Comparison of ENCODE assay signal across 26 cellular contexts in genomic region chr10:65950075-65950474, GRCh38.
DNase-seq lines count a peak whose midpoint lies in the region; ATAC-seq and TF ChIP-seq lines count a peak whose summit lies in the region.
"Had no signal": no experiment of that assay in that cellular context is flagged by ENCODE, and none has a peak within 500 bp of the region (broad histone marks: within the 10 kb centered on the region; RNA-seq: fewer than 3 reads in every experiment).

No MANE protein-coding gene starts in this region.

- CTCF ChIA-PET in MCF 10A (lab: Yijun Ruan, JAX) (no interaction called here), PC-3 (lab: Charles Lee) (no interaction called here)

- H3K27me3 Mint-ChIP-seq in MCF 10A (ENCODE audit: insufficient read depth, unreplicated experiment): no peaks in the 10 kb centered on the region
- H3K27me3 Mint-ChIP-seq: activated B cell treated with CpG ODN at 0.5 μM for 24 hours; activated CD4-positive, alpha-beta memory T cell treated with anti-CD3 and anti-CD28 coated beads for 36 hours; B cell had no signal

- H3K4me3 Mint-ChIP-seq in MCF 10A (ENCODE audit: unreplicated experiment): no peak overlapping the region
- H3K4me3 Mint-ChIP-seq: activated B cell treated with CpG ODN at 0.5 μM for 24 hours; activated CD4-positive, alpha-beta memory T cell treated with anti-CD3 and anti-CD28 coated beads for 36 hours; B cell; H9; nephron had no signal

- H3K9me3 ChIP-seq in breast epithelium: no peaks in the 10 kb centered on the region
- no peaks in the 10 kb centered on the region for H3K9me3 ChIP-seq in PC-3 (ENCODE audit: low read length)
- peaks cover 0 to 4% (median 0%) of the 10 kb centered on the region in 11 donors for H3K9me3 ChIP-seq in heart right ventricle
- H3K9me3 ChIP-seq: A549, adrenal gland, ovary, upper lobe of left lung had no signal

- H3K36me3 ChIP-seq in breast epithelium (no peaks in the 10 kb centered on the region), PC-3 (ENCODE audit: low read depth, low read length) (no peaks in the 10 kb centered on the region), heart right ventricle (no peaks in the 10 kb centered on the region)
- H3K36me3 ChIP-seq: ovary, upper lobe of left lung had no signal

- no peaks in the 10 kb centered on the region for H3F3A ChIP-seq in PC-3 (ENCODE audit: low read length, unreplicated experiment)

- no peak for TF ChIP-seq POLR2A in breast epithelium (IDR thresholded peaks at IDR 0.05)

- BruUV-seq in MCF 10A (replicated peaks; lab: Mats Ljungman, UMichigan) (no TSS peak), PC-3 (replicated peaks; lab: Mats Ljungman, UMichigan) (no TSS peak)

- H3K9ac ChIP-seq in PC-3 (ENCODE audit: low read length): no peak overlapping the region
- H3K9ac ChIP-seq: KMS-11 had no signal

- H3K9me2 ChIP-seq in PC-3 (replicated peaks; ENCODE audit: low read length): no peaks in the 10 kb centered on the region

- no peak overlapping the region for H3K4me3 ChIP-seq in breast epithelium
- H3K4me3 ChIP-seq in PC-3 (ENCODE audit: low read length): no peak overlapping the region
- no peak overlapping the region for H3K4me3 ChIP-seq in choroid plexus epithelial cell (ENCODE audit: low read depth, low read length)
- H3K4me3 ChIP-seq in heart right ventricle: no peak overlapping the region
- H3K4me3 ChIP-seq: A549, adrenal gland, ovary, upper lobe of left lung had no signal

- no peak overlapping the region for H3K4me2 ChIP-seq in PC-3 (ENCODE audit: low read length)
- H3K4me2 ChIP-seq: A549, KMS-11 had no signal

- ATAC-seq in PC-3: peak; percentile 90
- ATAC-seq in HG03196 (IDR thresholded peaks at IDR 0.05; ENCODE audit: unreplicated experiment): no peak
- ATAC-seq in heart right ventricle: no peak
- ATAC-seq: A549, left lobe of liver, sciatic nerve had no signal

- no peaks in the 10 kb centered on the region for H3K36me3 Mint-ChIP-seq in MCF 10A (ENCODE audit: insufficient read depth, unreplicated experiment)
- H3K36me3 Mint-ChIP-seq: activated CD4-positive, alpha-beta memory T cell treated with anti-CD3 and anti-CD28 coated beads for 36 hours had no signal

- TF ChIP-seq CTCF in MCF 10A (IDR thresholded peaks at IDR 0.05; ENCODE audit: unreplicated experiment): no peak
- no peak for TF ChIP-seq CTCF in breast epithelium (IDR thresholded peaks at IDR 0.05)
- no peak for TF ChIP-seq CTCF in PC-3 (conservative IDR thresholded peaks at IDR 0.05; ENCODE audit: low read depth, low read length)
- no peak for TF ChIP-seq CTCF in choroid plexus epithelial cell (conservative IDR thresholded peaks at IDR 0.05; ENCODE audit: low read depth, low read length)
- no peak for TF ChIP-seq CTCF in heart right ventricle (IDR thresholded peaks at IDR 0.05)

- no peaks in the 10 kb centered on the region for H3K9me3 Mint-ChIP-seq in MCF 10A (ENCODE audit: unreplicated experiment)

- no peaks in the 10 kb centered on the region for H3K4me1 Mint-ChIP-seq in MCF 10A (ENCODE audit: insufficient read depth, unreplicated experiment)
- H3K4me1 Mint-ChIP-seq: activated B cell treated with CpG ODN at 0.5 μM for 24 hours, B cell, H9, nephron had no signal

- intact Hi-C loops in MCF 10A (cut with micrococcal nuclease) (no loop called here), breast epithelium (cut with DNase I; ENCODE audit: low total_unique reads) (no loop called here), PC-3 (cut with micrococcal nuclease) (loop anchor here (5.0 kb wide), 3 partner anchors 198 to 973 kb away; no protein-coding TSS in a partner anchor), heart right ventricle (cut with DNase I) (no loop called here)

- H3K27ac Mint-ChIP-seq in MCF 10A (ENCODE audit: low read depth, unreplicated experiment): no peak overlapping the region
- H3K27ac Mint-ChIP-seq: activated B cell treated with CpG ODN at 0.5 μM for 24 hours; activated CD4-positive, alpha-beta memory T cell treated with anti-CD3 and anti-CD28 coated beads for 36 hours; B cell had no signal

- no peak overlapping the region for H2AFZ ChIP-seq in PC-3 (ENCODE audit: low read length)

- no peaks in the 10 kb centered on the region for H3K79me2 ChIP-seq in PC-3 (ENCODE audit: low read length)

- POLR2A ChIA-PET in MCF 10A (lab: Yijun Ruan, JAX): no interaction called here
- POLR2A ChIA-PET in PC-3 (lab: Charles Lee; ENCODE audit: unreplicated experiment): no interaction called here

- 60 to 72% methylated on average over 2 of the region's 2 CpGs for WGBS in heart right ventricle, 2 donors

- H3K27me3 ChIP-seq in breast epithelium: no peaks in the 10 kb centered on the region
- no peaks in the 10 kb centered on the region for H3K27me3 ChIP-seq in PC-3 (ENCODE audit: low read length)
- no peaks in the 10 kb centered on the region for H3K27me3 ChIP-seq in heart right ventricle
- H3K27me3 ChIP-seq: adrenal gland, ovary, upper lobe of left lung had no signal

- H4K20me1 ChIP-seq in PC-3 (ENCODE audit: low read length): no peaks in the 10 kb centered on the region

- no peak overlapping the region for H3K27ac ChIP-seq in breast epithelium
- no peak overlapping the region for H3K27ac ChIP-seq in PC-3 (ENCODE audit: low read length)
- H3K27ac ChIP-seq in heart right ventricle: no peak overlapping the region
- H3K27ac ChIP-seq: A549, adrenal gland, KMS-11, ovary, upper lobe of left lung had no signal

- H3K4me1 ChIP-seq in breast epithelium (no peaks in the 10 kb centered on the region), PC-3 (ENCODE audit: insufficient read depth, low read length) (peaks cover 4% of the 10 kb centered on the region; the same call in 1 of the 2 replicates), heart right ventricle (no peaks in the 10 kb centered on the region)
- H3K4me1 ChIP-seq: A549, adrenal gland, upper lobe of left lung had no signal

- DNase-seq in MCF 10A (ENCODE audit: unreplicated experiment) (peak; percentile 41), breast epithelium (ENCODE audit: low spot score in 2 of 2) (no peak), PC-3 (peak; percentile 84), choroid plexus epithelial cell (ENCODE audit: low read depth) (peak; percentile 9), NCI-H1417 treated with DMSO at 0.1 percent for 48 hours (lab: John Stamatoyannopoulos, UW) (no peak), GM19240 (ENCODE audit: insufficient read length, low spot score) (no peak), heart right ventricle (no peak)
- DNase-seq: activated B cell treated with CpG ODN at 0.5 μM for 24 hours; activated CD4-positive, alpha-beta memory T cell treated with anti-CD3 and anti-CD28 coated beads for 36 hours; adrenal gland; DND-41; H9; head of caudate nucleus; NCI-H1092 treated with DMSO at 0.1 percent for 48 hours; NCI-H2081; ovary; stimulated activated CD4-positive, alpha-beta T cell treated with anti-CD3 and anti-CD28 coated beads, Interleukin-15, amount 100 ng/mL, for 24 hours; T-helper 9 cell; upper lobe of left lung had no signal

Comparison
In these comparisons a context has a peak if more than half of its experiments do, and no peak if none do; other contexts are left out.
1. DNase-seq: peak in MCF 10A (single experiment), PC-3 (single experiment) and choroid plexus epithelial cell (single experiment); none in breast epithelium (0 of 2), NCI-H1417 treated with DMSO at 0.1 percent for 48 hours (single experiment), GM19240 (single experiment) and heart right ventricle (0 of 2).